20 cellular contexts compared by ENCODE assay signal in the genomic region with DNA sequence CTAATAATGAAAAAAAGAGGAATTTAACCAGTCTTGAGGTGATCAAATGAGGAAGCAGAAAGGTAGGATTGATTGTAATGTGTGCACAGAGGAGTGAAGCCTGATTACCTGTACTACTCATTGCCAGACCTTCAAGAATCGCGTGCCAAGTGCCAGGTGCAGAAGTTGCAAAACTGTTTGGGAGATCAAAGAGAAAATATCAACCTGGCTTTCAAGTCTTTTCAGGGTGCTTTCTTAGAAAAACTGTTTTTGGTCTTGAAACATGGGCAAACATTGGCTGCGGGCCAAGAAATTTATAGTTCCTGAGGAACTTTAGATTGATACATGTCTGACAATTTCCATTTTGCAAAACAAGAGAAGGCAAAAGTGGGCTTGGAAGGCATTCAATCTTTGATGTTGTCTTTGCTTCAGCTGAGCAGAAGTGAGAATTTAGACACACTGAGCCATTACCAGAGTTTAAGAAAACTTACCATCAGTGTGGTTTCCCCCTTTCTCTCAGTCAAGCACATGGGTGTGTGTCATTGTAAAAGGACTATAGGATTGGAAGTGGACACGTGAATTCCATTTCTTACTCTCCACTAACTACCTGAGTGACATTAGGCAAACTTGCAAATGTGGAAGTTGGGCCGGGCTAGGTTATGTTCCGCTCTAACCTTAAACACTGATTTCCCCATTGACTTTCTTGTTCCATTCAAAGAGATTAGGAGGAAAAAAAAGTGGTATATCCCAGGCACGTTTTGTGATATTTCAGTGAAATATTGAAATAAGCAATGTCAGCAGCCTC.
"Had no signal": no experiment of that assay in that cellular context is flagged by ENCODE, and none has a peak within 500 bp of the region (broad histone marks: within the 10 kb centered on the region; RNA-seq: fewer than 3 reads in every experiment).

No MANE protein-coding gene starts in this region.

- H3K4me3 Mint-ChIP-seq: activated CD4-positive, alpha-beta memory T cell treated with anti-CD3 and anti-CD28 coated beads for 36 hours; activated CD4-positive, alpha-beta T cell treated with anti-CD3 and anti-CD28 coated beads for 36 hours; activated naive CD8-positive, alpha-beta T cell; activated T-helper 1 cell treated with anti-CD3 and anti-CD28 coated beads, Interleukin-12 subunit alpha, Interleukin-12 subunit beta, Interleukin-2, Interleukin-4 antibody, amounts not matched to agents 30 ng/mL and 10 ng/mL and 1 ng/mL, durations not matched to agents 14 hours and 24 hours and 36 hours; memory B cell; naive B cell; neural crest cell had no signal

- ATAC-seq: activated CD4-positive, alpha-beta T cell treated with anti-CD3 and anti-CD28 coated beads for 36 hours; heart right ventricle; psoas muscle; right cardiac atrium had no signal

- H3K9me3 ChIP-seq: esophagus muscularis mucosa, heart right ventricle, psoas muscle, testis, upper lobe of left lung had no signal

- H3K36me3 ChIP-seq: esophagus muscularis mucosa, heart right ventricle, upper lobe of left lung had no signal

- H3K27ac ChIP-seq: esophagus muscularis mucosa, heart right ventricle, psoas muscle, skin epidermis, testis, upper lobe of left lung had no signal

- H3K4me1 ChIP-seq: heart right ventricle, psoas muscle, testis had no signal

- H3K27me3 ChIP-seq: esophagus muscularis mucosa, testis, upper lobe of left lung had no signal

- DNase-seq: activated CD4-positive, alpha-beta memory T cell treated with anti-CD3 and anti-CD28 coated beads for 36 hours; activated CD4-positive, alpha-beta T cell treated with anti-CD3 and anti-CD28 coated beads for 36 hours; activated T-cell treated with anti-CD3 and anti-CD28 coated beads for 4 hours; dermis blood vessel endothelial cell; effector memory CD4-positive, alpha-beta T cell; heart right ventricle; kidney glomerular epithelial cell; naive B cell; psoas muscle; right cardiac atrium; stimulated activated CD4-positive, alpha-beta T cell treated with anti-CD3 and anti-CD28 coated beads, Interleukin-15, amount 100 ng/mL, for 24 hours; stimulated activated CD4-positive, alpha-beta T cell treated with anti-CD3 and anti-CD28 coated beads, Interleukin-2, amount 100 ng/mL, for 48 hours; testis had no signal

- H3K4me3 ChIP-seq: esophagus muscularis mucosa, heart right ventricle, psoas muscle, skin epidermis, testis, upper lobe of left lung had no signal

- H3K9me3 Mint-ChIP-seq: activated CD4-positive, alpha-beta memory T cell treated with anti-CD3 and anti-CD28 coated beads for 36 hours; activated T-helper 1 cell treated with anti-CD3 and anti-CD28 coated beads, Interleukin-12 subunit alpha, Interleukin-12 subunit beta, Interleukin-2, Interleukin-4 antibody, amounts not matched to agents 30 ng/mL and 10 ng/mL and 1 ng/mL, durations not matched to agents 14 hours and 24 hours and 36 hours; neural crest cell had no signal

- H3K36me3 Mint-ChIP-seq: activated CD4-positive, alpha-beta memory T cell treated with anti-CD3 and anti-CD28 coated beads for 36 hours; activated naive CD8-positive, alpha-beta T cell; memory B cell; naive B cell had no signal

- H3K27ac Mint-ChIP-seq: activated CD4-positive, alpha-beta memory T cell treated with anti-CD3 and anti-CD28 coated beads for 36 hours; activated CD4-positive, alpha-beta T cell treated with anti-CD3 and anti-CD28 coated beads for 36 hours; activated naive CD8-positive, alpha-beta T cell; activated T-helper 1 cell treated with anti-CD3 and anti-CD28 coated beads, Interleukin-12 subunit alpha, Interleukin-12 subunit beta, Interleukin-2, Interleukin-4 antibody, amounts not matched to agents 30 ng/mL and 10 ng/mL and 1 ng/mL, durations not matched to agents 14 hours and 24 hours and 36 hours; memory B cell; naive B cell had no signal

- H3K4me1 Mint-ChIP-seq: activated CD4-positive, alpha-beta T cell treated with anti-CD3 and anti-CD28 coated beads for 36 hours; memory B cell; naive B cell had no signal

- H3K27me3 Mint-ChIP-seq: activated CD4-positive, alpha-beta memory T cell treated with anti-CD3 and anti-CD28 coated beads for 36 hours; activated naive CD8-positive, alpha-beta T cell; memory B cell had no signal
